15 cellular contexts compared by ENCODE assay signal in genomic region chr11:69126286-69126685, GRCh38. TPM values are rescaled to one million over a fixed set of nuclear protein-coding genes. Genes with fewer than 3 reads are reported as not detected.
"Had no signal": no experiment of that assay in that cellular context is flagged by ENCODE, and none has a peak within 500 bp of the region (broad histone marks: within the 10 kb centered on the region; RNA-seq: fewer than 3 reads in every experiment).

No MANE protein-coding gene starts in this region.

- FAIRE-seq: pancreas had no signal

- H3K27ac ChIP-seq: adrenal gland, hepatocyte, thyroid gland, vagina, VCaP had no signal

- H3K27ac Mint-ChIP-seq: dendritic cell treated with granulocyte-macrophage colony-stimulating factor and Interleukin-4, amounts not matched to agents 40 ng/mL and 50 ng/mL, for 4 days had no signal

- H3K4me1 Mint-ChIP-seq: central memory CD8-positive, alpha-beta T cell had no signal

- H2AFZ ChIP-seq: hepatocyte had no signal

- H3K4me3 ChIP-seq: adrenal gland, hepatocyte, pancreas, thyroid gland, vagina had no signal

- H3K9me3 ChIP-seq: adrenal gland, pancreas, thyroid gland, vagina had no signal

- H3K4me2 ChIP-seq: hepatocyte had no signal

- DNase-seq: activated CD4-positive, alpha-beta T cell treated with anti-CD3 and anti-CD28 coated beads for 4 hours; activated naive CD4-positive, alpha-beta T cell treated with anti-CD3 and anti-CD28 coated beads, Interleukin-2, amount 50 U/mL, for 16 hours; adrenal gland; erythroblast; retina; stimulated activated CD4-positive, alpha-beta T cell treated with anti-CD3 and anti-CD28 coated beads, Interleukin-4, amount 100 ng/mL, for 4 hours; thyroid gland had no signal

- H3K36me3 ChIP-seq: adrenal gland, pancreas, thyroid gland, vagina had no signal

- H3K4me3 Mint-ChIP-seq: central memory CD8-positive, alpha-beta T cell; dendritic cell treated with granulocyte-macrophage colony-stimulating factor and Interleukin-4, amounts not matched to agents 40 ng/mL and 50 ng/mL, for 4 days; neural crest cell had no signal

- H3K27me3 ChIP-seq: adrenal gland, hepatocyte, pancreas, thyroid gland, vagina had no signal

RNA-seq across cellular contexts. Expression of gene SMIM38, which starts 29.4 kb away (rescaled TPM):
- total RNA-seq: kidney epithelial cell had no signal
